12 cellular contexts compared by ENCODE assay signal in genomic region chr3:123344941-123345594, GRCh38.
A peak's percentile ranks its signal among the peaks of the same experiment; 100 is the strongest.
DNase-seq lines count a peak whose midpoint lies in the region; ATAC-seq and TF ChIP-seq lines count a peak whose summit lies in the region.
"Had no signal": no experiment of that assay in that cellular context is flagged by ENCODE, and none has a peak within 500 bp of the region (broad histone marks: within the 10 kb centered on the region; RNA-seq: fewer than 3 reads in every experiment).

No MANE protein-coding gene starts in this region.

- H3K27me3 ChIP-seq in right cardiac atrium (ENCODE audit: control insufficient read depth, insufficient read depth) (no peaks in the 10 kb centered on the region), sigmoid colon (no peaks in the 10 kb centered on the region), transverse colon (no peaks in the 10 kb centered on the region)

- in situ Hi-C loops in astrocyte of the spinal cord (cut with HindIII; ENCODE audit: low sequenced_read_pairs) (no loop called here), transverse colon (cut with MboI; ENCODE audit: low pct_ligation_motif_present in 1 of 4, low pct_unique_long_range_greater_than_20kb in 1 of 4, low sequenced_read_pairs in 3 of 4) (loop anchor here in 1 of 4 donors (25.0 kb wide), 1 partner anchor 142 kb away; no protein-coding TSS in a partner anchor)

- H3K4me1 ChIP-seq in HEK293 (ENCODE audit: control insufficient read depth, insufficient read depth, low read length) (peaks cover 9% of the 10 kb centered on the region; the same call in 1 of the 2 replicates), right cardiac atrium (ENCODE audit: control insufficient read depth, insufficient read depth, low read length) (peaks cover 20% of the 10 kb centered on the region), sigmoid colon (peaks cover 0 to 51% (median 47%) of the 10 kb centered on the region in 4 donors), transverse colon (peaks cover 0 to 9% (median 4%) of the 10 kb centered on the region in 4 donors)

- H3K9me3 ChIP-seq in HEK293 (ENCODE audit: control insufficient read depth, insufficient read depth, low read depth, low read length) (no peaks in the 10 kb centered on the region), right cardiac atrium (ENCODE audit: control insufficient read depth, low read length) (no peaks in the 10 kb centered on the region), sigmoid colon (no peaks in the 10 kb centered on the region), transverse colon (no peaks in the 10 kb centered on the region)

- intact Hi-C loops in right cardiac atrium (cut with DNase I): loop anchor here in 1 of 4 donors (10.0 kb wide), 1 partner anchor 60 kb away; no protein-coding TSS in a partner anchor
- intact Hi-C loops in sigmoid colon (cut with DNase I): no loop called here
- intact Hi-C loops in transverse colon (cut with DNase I; ENCODE audit: low total_unique reads): no loop called here

- TF ChIP-seq CTCF in HEK293 (tag by site-specific recombination; IDR thresholded peaks at IDR 0.05) (no peak), astrocyte of the spinal cord (IDR thresholded peaks at IDR 0.05; ENCODE audit: low read depth, low read length) (no peak), sigmoid colon (IDR thresholded peaks at IDR 0.05) (no peak), transverse colon (IDR thresholded peaks at IDR 0.05) (no peak)

- POLR2A ChIA-PET in HEK293 (lab: Yijun Ruan, JAX): no interaction called here

- H3K4me3 ChIP-seq in HEK293 (ENCODE audit: low read depth, low read length): no peak overlapping the region
- H3K4me3 ChIP-seq in astrocyte of the spinal cord (ENCODE audit: low read depth, low read length): no peak overlapping the region
- H3K4me3 ChIP-seq in right cardiac atrium (ENCODE audit: low read length): no peak overlapping the region
- no peak overlapping the region for H3K4me3 ChIP-seq in sigmoid colon
- no peak overlapping the region for H3K4me3 ChIP-seq in transverse colon

- ATAC-seq in right cardiac atrium (no peak), HG03159 (IDR thresholded peaks at IDR 0.05; ENCODE audit: unreplicated experiment) (no peak)

- no peak for TF ChIP-seq POLR2A in sigmoid colon (IDR thresholded peaks at IDR 0.05)
- TF ChIP-seq POLR2A in transverse colon (IDR thresholded peaks at IDR 0.05): no peak

- 78% methylated on average over 12 of the region's 12 CpGs for WGBS in right cardiac atrium
- 89 to 94% methylated on average over 12 of the region's 12 CpGs for WGBS in sigmoid colon, 2 donors
- 86 to 89% methylated on average over 4 to 12 of the region's 12 CpGs for WGBS in transverse colon (ENCODE audit: low coverage in 1 of 2), 2 donors

- CTCF ChIA-PET in HEK293 (lab: Yijun Ruan, JAX): interaction anchor here (0.7 to 1.7 kb wide), 2 partner anchors 8 to 141 kb away, joined by 3 to 4 read pairs; no protein-coding TSS in a partner anchor

- TF ChIP-seq EP300 in sigmoid colon (IDR thresholded peaks at IDR 0.05) (no peak), transverse colon (IDR thresholded peaks at IDR 0.05; ENCODE audit: low read depth) (no peak)

- DNase-seq in astrocyte of the spinal cord (ENCODE audit: low read depth, low spot score) (peak; percentile 7), right cardiac atrium (no peak), sigmoid colon (peak; percentile 49), DMS153 (lab: John Stamatoyannopoulos, UW) (no peak), transverse colon (no peak)
- no peak for DNase-seq in effector CD4-positive, alpha-beta T cell
- DNase-seq: activated CD4-positive, alpha-beta T cell treated with anti-CD3 and anti-CD28 coated beads for 4 hours; DMS79; NCI-H524 treated with DMSO at 0.1 percent for 48 hours; stimulated activated naive CD8-positive, alpha-beta T cell treated with anti-CD3 and anti-CD28 coated beads, Interleukin-15, Interleukin-2, amounts not matched to agents 100 U/mL and 50 U/mL, for 24 hours had no signal

- no peaks in the 10 kb centered on the region for H3K36me3 ChIP-seq in HEK293 (ENCODE audit: control insufficient read depth in 2 of 2, insufficient read depth in 1 of 2, low read length in 2 of 2)
- peaks cover 0 to 24% (median 3%) of the 10 kb centered on the region in 4 donors for H3K36me3 ChIP-seq in sigmoid colon
- no peaks in the 10 kb centered on the region for H3K36me3 ChIP-seq in transverse colon

- no peak overlapping the region for H3K27ac ChIP-seq in HEK293 (ENCODE audit: extremely low read depth, low read depth, low read length)
- H3K27ac ChIP-seq in right cardiac atrium (ENCODE audit: low read length): peak overlapping the region; percentile 44
- H3K27ac ChIP-seq in sigmoid colon: peak overlapping the region; percentile 51 to 74 (median 66)
- peak overlapping the region in 2 of 4 donors; percentile 22 to 53 for H3K27ac ChIP-seq in transverse colon

TF ChIP-seq in HEK293, 187 proteins besides CTCF, POLR2A, EP300 and RAD21:
- TF ChIP-seq, protein P1, sequence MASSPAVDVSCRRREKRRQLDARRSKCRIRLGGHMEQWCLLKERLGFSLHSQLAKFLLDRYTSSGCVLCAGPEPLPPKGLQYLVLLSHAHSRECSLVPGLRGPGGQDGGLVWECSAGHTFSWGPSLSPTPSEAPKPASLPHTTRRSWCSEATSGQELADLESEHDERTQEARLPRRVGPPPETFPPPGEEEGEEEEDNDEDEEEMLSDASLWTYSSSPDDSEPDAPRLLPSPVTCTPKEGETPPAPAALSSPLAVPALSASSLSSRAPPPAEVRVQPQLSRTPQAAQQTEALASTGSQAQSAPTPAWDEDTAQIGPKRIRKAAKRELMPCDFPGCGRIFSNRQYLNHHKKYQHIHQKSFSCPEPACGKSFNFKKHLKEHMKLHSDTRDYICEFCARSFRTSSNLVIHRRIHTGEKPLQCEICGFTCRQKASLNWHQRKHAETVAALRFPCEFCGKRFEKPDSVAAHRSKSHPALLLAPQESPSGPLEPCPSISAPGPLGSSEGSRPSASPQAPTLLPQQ (tag by site-specific recombination; IDR thresholded peaks at IDR 0.05): 0 out of 2 replicates have a peak, but pooled peaks have one; percentile 4
- TF ChIP-seq, protein P2, sequence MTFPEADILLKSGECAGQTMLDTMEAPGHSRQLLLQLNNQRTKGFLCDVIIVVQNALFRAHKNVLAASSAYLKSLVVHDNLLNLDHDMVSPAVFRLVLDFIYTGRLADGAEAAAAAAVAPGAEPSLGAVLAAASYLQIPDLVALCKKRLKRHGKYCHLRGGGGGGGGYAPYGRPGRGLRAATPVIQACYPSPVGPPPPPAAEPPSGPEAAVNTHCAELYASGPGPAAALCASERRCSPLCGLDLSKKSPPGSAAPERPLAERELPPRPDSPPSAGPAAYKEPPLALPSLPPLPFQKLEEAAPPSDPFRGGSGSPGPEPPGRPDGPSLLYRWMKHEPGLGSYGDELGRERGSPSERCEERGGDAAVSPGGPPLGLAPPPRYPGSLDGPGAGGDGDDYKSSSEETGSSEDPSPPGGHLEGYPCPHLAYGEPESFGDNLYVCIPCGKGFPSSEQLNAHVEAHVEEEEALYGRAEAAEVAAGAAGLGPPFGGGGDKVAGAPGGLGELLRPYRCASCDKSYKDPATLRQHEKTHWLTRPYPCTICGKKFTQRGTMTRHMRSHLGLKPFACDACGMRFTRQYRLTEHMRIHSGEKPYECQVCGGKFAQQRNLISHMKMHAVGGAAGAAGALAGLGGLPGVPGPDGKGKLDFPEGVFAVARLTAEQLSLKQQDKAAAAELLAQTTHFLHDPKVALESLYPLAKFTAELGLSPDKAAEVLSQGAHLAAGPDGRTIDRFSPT (tag by site-specific recombination; IDR thresholded peaks at IDR 0.05): no peak

Comparison
In these comparisons a context has a peak if more than half of its experiments do, and no peak if none do; other contexts are left out.
1. DNase-seq: peak in astrocyte of the spinal cord (single experiment) and sigmoid colon (single experiment); none in right cardiac atrium (0 of 3), DMS153 (single experiment), effector CD4-positive, alpha-beta T cell (single experiment) and transverse colon (single experiment).